8 cellular contexts compared by ENCODE assay signal in the genomic region with DNA sequence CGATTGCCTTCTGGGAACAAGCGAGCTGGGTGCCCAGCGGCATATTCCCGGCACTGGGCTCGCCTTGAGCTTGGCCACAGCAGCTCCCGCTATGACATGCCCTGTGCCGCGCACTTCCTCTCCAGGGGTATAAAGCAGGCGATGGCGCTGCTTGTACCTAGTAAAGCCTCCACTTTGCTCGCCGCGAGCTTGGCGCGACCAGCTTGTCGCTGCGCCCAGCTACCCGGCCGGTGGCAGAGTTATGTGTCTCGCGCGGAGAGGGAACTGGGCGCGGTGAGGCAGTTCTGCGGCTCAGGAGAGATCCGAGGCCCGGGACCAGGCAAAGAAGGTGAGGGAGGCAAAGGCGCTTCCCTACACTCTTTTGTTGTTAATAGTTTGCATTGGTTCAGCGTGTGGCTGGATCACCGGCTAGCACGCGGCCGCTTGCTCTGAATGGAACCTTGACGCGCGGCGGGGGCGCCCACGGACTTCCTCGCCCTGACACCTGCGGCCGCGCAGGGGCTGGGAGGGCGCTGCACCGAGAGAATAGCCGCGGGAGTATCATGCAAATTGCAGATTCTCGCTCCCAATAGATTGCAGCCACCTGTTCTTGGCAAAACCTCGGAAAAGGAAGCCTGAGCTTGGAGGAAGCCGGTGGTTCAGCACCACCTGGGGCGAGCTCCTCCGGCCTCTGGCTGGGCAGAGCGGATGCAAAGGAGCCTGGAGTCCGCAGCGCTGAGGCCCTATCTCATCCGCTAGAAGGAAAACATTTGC. TPM values are rescaled to one million over a fixed set of nuclear protein-coding genes. Genes with fewer than 3 reads are reported as not detected.
DNase-seq lines count a peak whose midpoint lies in the region; ATAC-seq and TF ChIP-seq lines count a peak whose summit lies in the region.

No MANE protein-coding gene starts in this region.

- no peak overlapping the region for H3K27ac Mint-ChIP-seq in brain
- H3K27ac Mint-ChIP-seq in naive thymus-derived CD8-positive, alpha-beta T cell: peak overlapping the region in 1 of 10 donors; percentile 50

- TF ChIP-seq CTCF in brain (conservative IDR thresholded peaks at IDR 0.05): no peak

- H3K4me3 Mint-ChIP-seq in brain: peak overlapping the region; percentile 64 to 79 (median 68)
- peak overlapping the region; percentile 77 to 87 (median 84) for H3K4me3 Mint-ChIP-seq in naive thymus-derived CD8-positive, alpha-beta T cell

- no peak for ATAC-seq in naive thymus-derived CD8-positive, alpha-beta T cell

- H3K27me3 Mint-ChIP-seq in brain: peaks cover 82% of the 10 kb centered on the region
- H3K27me3 Mint-ChIP-seq in naive thymus-derived CD8-positive, alpha-beta T cell: peaks cover 13 to 40% (median 31%) of the 10 kb centered on the region in 5 donors

- peaks cover 48% of the 10 kb centered on the region for H3K4me1 Mint-ChIP-seq in brain
- H3K4me1 Mint-ChIP-seq in naive thymus-derived CD8-positive, alpha-beta T cell: peaks cover 22 to 61% (median 58%) of the 10 kb centered on the region in 4 donors

- peak; percentile 52 for DNase-seq in COLO668 (lab: John Stamatoyannopoulos, UW; ENCODE audit: unreplicated experiment)
- DNase-seq in M059J (ENCODE audit: low read depth): peak; percentile 24
- DNase-seq in naive thymus-derived CD8-positive, alpha-beta T cell: peak in 1 of 10 donors; percentile 65
- no peak for DNase-seq in NK-92 treated with Interleukin-12 subunit alpha and Interleukin-12 subunit beta, amount 100 ng/mL, for 24 hours (lab: John Stamatoyannopoulos, UW)
- DNase-seq in GOT3 (lab: John Stamatoyannopoulos, UW): no peak
- DNase-seq in NAMALWA (ENCODE audit: low spot score): no peak
- no peak for DNase-seq in NCI-H226

- peaks cover 0 to 8% (median 0%) of the 10 kb centered on the region in 5 experiments for H3K9me3 Mint-ChIP-seq in brain
- no peaks in the 10 kb centered on the region for H3K9me3 Mint-ChIP-seq in naive thymus-derived CD8-positive, alpha-beta T cell

- POLR2A ChIA-PET in naive thymus-derived CD8-positive, alpha-beta T cell (lab: Charles Lee): interaction anchor here (0.7 to 0.9 kb wide), 3 partner anchors 10 to 115 kb away, joined by 3 read pairs; no protein-coding TSS in a partner anchor

- peaks cover 11% of the 10 kb centered on the region for H3K36me3 Mint-ChIP-seq in brain
- peaks cover 0 to 11% (median 4%) of the 10 kb centered on the region in 3 donors for H3K36me3 Mint-ChIP-seq in naive thymus-derived CD8-positive, alpha-beta T cell

RNA-seq across cellular contexts. Expression of gene BUB3, which starts 3.0 kb away (rescaled TPM):
- 256 and 276 TPM in 2 replicates for total RNA-seq in M059J (2014; rRNA removed; shearing (Covaris generic))
- polyA plus RNA-seq in brain (ENCODE audit: insufficient read depth, low read depth, low replicate concordance): 230 TPM
- total RNA-seq in naive thymus-derived CD8-positive, alpha-beta T cell: 100 to 1,000 TPM; 170 to 173 TPM
- 100 to 1,000 TPM; 217 to 247 (median 243) TPM for polyA plus RNA-seq in naive thymus-derived CD8-positive, alpha-beta T cell

RNA-seq across cellular contexts. Expression of gene HMX2, which starts 3.2 kb away (rescaled TPM):
- 0.07 and 0.96 TPM in 2 replicates for total RNA-seq in M059J (2014; rRNA removed; shearing (Covaris generic))
- 18.3 TPM for polyA plus RNA-seq in brain (ENCODE audit: insufficient read depth, low read depth, low replicate concordance)
- not detected for total RNA-seq in naive thymus-derived CD8-positive, alpha-beta T cell
- not detected for polyA plus RNA-seq in naive thymus-derived CD8-positive, alpha-beta T cell

RNA-seq across cellular contexts. Expression of gene HMX3, which starts 15.4 kb away (rescaled TPM):
- total RNA-seq in M059J (2014; rRNA removed; shearing (Covaris generic)): not detected in 2 replicates
- polyA plus RNA-seq in brain (ENCODE audit: insufficient read depth, low read depth, low replicate concordance): 12.9 TPM
- total RNA-seq in naive thymus-derived CD8-positive, alpha-beta T cell: not detected
- not detected for polyA plus RNA-seq in naive thymus-derived CD8-positive, alpha-beta T cell

Comparison
In these comparisons a context has a peak if more than half of its experiments do, and no peak if none do; other contexts are left out.
1. DNase-seq: peak in COLO668 (single experiment) and M059J (single experiment); none in NK-92 treated with Interleukin-12 subunit alpha and Interleukin-12 subunit beta, amount 100 ng/mL, for 24 hours (single experiment), GOT3 (single experiment), NAMALWA (single experiment) and NCI-H226 (single experiment).